In the genomic region with DNA sequence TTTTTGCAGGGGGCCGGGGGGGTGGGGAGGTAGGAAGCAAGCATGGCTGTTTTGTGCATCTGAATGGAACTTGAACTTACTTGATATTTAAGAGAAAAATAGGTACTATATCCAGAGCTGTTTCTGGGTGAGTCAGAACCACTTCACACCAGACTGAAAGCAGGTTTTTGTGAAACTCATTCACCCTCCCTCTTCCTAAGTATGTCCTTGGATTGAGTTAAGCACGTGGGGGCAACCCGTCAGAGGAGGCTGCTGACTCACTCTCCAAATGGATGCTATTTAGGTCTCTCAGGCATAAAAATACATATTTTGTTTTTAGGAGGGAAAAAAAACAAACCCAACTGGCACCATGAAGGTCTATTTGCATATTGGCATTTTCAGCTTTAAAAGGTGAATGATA, we compare ENCODE assay signal across 15 cellular contexts.
DNase-seq lines count a peak whose midpoint lies in the region; ATAC-seq and TF ChIP-seq lines count a peak whose summit lies in the region.
"Had no signal": no experiment of that assay in that cellular context is flagged by ENCODE, and none has a peak within 500 bp of the region (broad histone marks: within the 10 kb centered on the region; RNA-seq: fewer than 3 reads in every experiment).

No MANE protein-coding gene starts in this region.

- H3K36me3 ChIP-seq in adrenal gland (replicated peaks in 1 of 2) = no peaks in the 10 kb centered on the region
- H3K36me3 ChIP-seq: esophagus squamous epithelium had no signal

- peaks cover 4 to 18% of the 10 kb centered on the region in 2 donors for H3K4me1 ChIP-seq in adrenal gland (replicated peaks in 1 of 2)
- H3K4me1 ChIP-seq: esophagus squamous epithelium had no signal

- DNase-seq in HT1080 (ENCODE audit: low read depth) (peak; percentile 89), adrenal gland (peak; percentile 52 to 84 (median 83)), glomerular visceral epithelial cell (ENCODE audit: extremely low spot score) (peak; percentile 19), stromal cell of bone marrow (ENCODE audit: low read depth) (peak; percentile 48), NCI-H526 (lab: John Stamatoyannopoulos, UW) (no peak)
- DNase-seq: CD8-positive, alpha-beta T cell; esophagus squamous epithelium; MM.1S; NCI-H524 treated with DMSO at 0.1 percent for 48 hours had no signal

- WGBS in adrenal gland, 4 donors = 19 to 36% (median 30%) methylated on average over 3 of the region's 3 CpGs

- ATAC-seq in HG03342 (IDR thresholded peaks at IDR 0.05; ENCODE audit: unreplicated experiment) (no peak), HG03108 (IDR thresholded peaks at IDR 0.05; ENCODE audit: unreplicated experiment) (no peak), HG02588 (IDR thresholded peaks at IDR 0.05; ENCODE audit: unreplicated experiment) (no peak)
- ATAC-seq: activated T-helper 17 cell treated with anti-CD3 and anti-CD28 coated beads, Interleukin-2, amount 50 U/mL, for 72 hours; CD8-positive, alpha-beta T cell; stimulated activated memory B cell treated with anti-CD40 and anti-IgM and Interleukin-4, amounts not matched to agents 10 μg/mL and 1 μg/mL and 100 μg/mL, for 72 hours had no signal

- intact Hi-C loops in adrenal gland (cut with DNase I) = no loop called here

- TF ChIP-seq CTCF in adrenal gland (IDR thresholded peaks at IDR 0.05) = no peak

- peak overlapping the region in 1 of 5 donors; percentile 51 for H3K27ac ChIP-seq in adrenal gland
- H3K27ac ChIP-seq: esophagus squamous epithelium, SK-N-MC had no signal

- TF ChIP-seq POLR2A in adrenal gland (IDR thresholded peaks at IDR 0.05) = no peak

- no peaks in the 10 kb centered on the region for H3K9me3 ChIP-seq in adrenal gland (replicated peaks in 1 of 3)
- H3K9me3 ChIP-seq: esophagus squamous epithelium had no signal

- no peak overlapping the region for H3K4me3 ChIP-seq in adrenal gland
- H3K4me3 ChIP-seq: esophagus squamous epithelium, SK-N-MC had no signal

- no peaks in the 10 kb centered on the region for H3K27me3 ChIP-seq in adrenal gland
- H3K27me3 ChIP-seq: esophagus squamous epithelium had no signal

Comparison
In these comparisons a context has a peak if more than half of its experiments do, and no peak if none do; other contexts are left out.
1. DNase-seq: peak in HT1080 (single experiment), adrenal gland (7 of 7), glomerular visceral epithelial cell (single experiment) and stromal cell of bone marrow (single experiment); none in NCI-H526 (0 of 2).